24 cellular contexts compared by ENCODE assay signal in the genomic region with DNA sequence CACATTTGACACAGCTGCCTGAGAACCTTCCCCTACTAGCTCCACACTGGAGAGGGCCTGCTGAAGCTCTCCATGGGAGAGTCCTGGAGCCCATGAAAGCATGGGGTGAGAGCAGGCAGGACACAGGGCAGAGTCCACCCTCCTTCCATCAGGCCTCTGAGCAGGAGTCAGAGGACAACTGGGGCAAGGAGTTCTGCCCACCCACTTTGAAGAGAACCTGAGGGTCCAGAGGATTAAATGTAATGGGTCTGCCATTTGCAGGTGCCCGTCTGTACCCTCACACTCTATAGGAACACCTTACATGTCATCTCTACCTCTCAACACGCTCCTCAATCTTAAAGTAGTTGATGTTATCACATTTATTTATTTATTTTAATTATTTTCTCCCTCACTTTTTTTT. TPM values are rescaled to one million over a fixed set of nuclear protein-coding genes. Genes with fewer than 3 reads are reported as not detected.
"Had no signal": no experiment of that assay in that cellular context is flagged by ENCODE, and none has a peak within 500 bp of the region (broad histone marks: within the 10 kb centered on the region; RNA-seq: fewer than 3 reads in every experiment).

No MANE protein-coding gene starts in this region.

- FAIRE-seq: keratinocyte, pancreas, urothelium cell line had no signal

- H3K27ac Mint-ChIP-seq: effector memory CD8-positive, alpha-beta T cell; immature natural killer cell; naive thymus-derived CD4-positive, alpha-beta T cell; progenitor cell of endocrine pancreas had no signal

- H3K4me3 Mint-ChIP-seq: central memory CD8-positive, alpha-beta T cell; effector memory CD8-positive, alpha-beta T cell; immature natural killer cell; naive thymus-derived CD4-positive, alpha-beta T cell; neural crest cell had no signal

- H3K4me3 ChIP-seq: dorsolateral prefrontal cortex, esophagus muscularis mucosa, gastrocnemius medialis, pancreas, skin epidermis had no signal

- H3K27ac ChIP-seq: dorsolateral prefrontal cortex, epithelial cell of prostate, esophagus muscularis mucosa, gastrocnemius medialis, pancreas, skin epidermis had no signal

- H3K9me3 ChIP-seq: gastrocnemius medialis, pancreas had no signal

- H3K4me1 Mint-ChIP-seq: central memory CD8-positive, alpha-beta T cell; immature natural killer cell had no signal

- H3K27me3 Mint-ChIP-seq: central memory CD8-positive, alpha-beta T cell; progenitor cell of endocrine pancreas had no signal

- H3K4me1 ChIP-seq: gastrocnemius medialis, pancreas had no signal

- H3K27me3 ChIP-seq: dorsolateral prefrontal cortex, pancreas had no signal

- H3K36me3 ChIP-seq: esophagus muscularis mucosa, gastrocnemius medialis, pancreas had no signal

- DNase-seq: cortex of kidney; effector memory CD8-positive, alpha-beta T cell; immature natural killer cell; left cardiac atrium; mesendoderm; naive thymus-derived CD4-positive, alpha-beta T cell; nucleus accumbens; stimulated activated CD4-positive, alpha-beta T cell treated with anti-CD3 and anti-CD28 coated beads, Interleukin-2, amount 100 ng/mL, for 24 hours; stimulated activated naive CD4-positive, alpha-beta T cell had no signal

- ATAC-seq: effector memory CD8-positive, alpha-beta T cell; gastrocnemius medialis; left cardiac atrium; naive thymus-derived CD4-positive, alpha-beta T cell; pancreas; sciatic nerve had no signal

RNA-seq across cellular contexts. Expression of a gene that starts 10.4 kb away (rescaled TPM):
- total RNA-seq: fibroblast of villous mesenchyme, lung microvascular endothelial cell had no signal
- polyA plus RNA-seq: keratinocyte; naive thymus-derived CD4-positive, alpha-beta T cell had no signal

RNA-seq across cellular contexts. Expression of a gene that starts 32.3 kb away (rescaled TPM):
- total RNA-seq: esophagus muscularis mucosa, fibroblast of villous mesenchyme, gastrocnemius medialis, left cardiac atrium, liver, lung microvascular endothelial cell, neural crest cell, pancreas had no signal
- polyA plus RNA-seq: immature natural killer cell, keratinocyte, liver had no signal
